35 cellular contexts compared by ENCODE assay signal in genomic region chr2:196000551-196000950, GRCh38.
"Had no signal": no experiment of that assay in that cellular context is flagged by ENCODE, and none has a peak within 500 bp of the region (broad histone marks: within the 10 kb centered on the region; RNA-seq: fewer than 3 reads in every experiment).

No MANE protein-coding gene starts in this region.

- H3K36me3 ChIP-seq: MG63 had no signal

- H3K27me3 ChIP-seq: MG63 had no signal

- H3K4me3 ChIP-seq: MG63 had no signal

- DNase-seq: Kasumi-1, MG63, MM.1S, MV-4-11, NCI-H1048, NCI-H1092, NCI-H1092 treated with DMSO at 0.1 percent for 48 hours, NCI-H1105, NCI-H1105 treated with DMSO at 0.1 percent for 48 hours, NCI-H1417, NCI-H1417 treated with DMSO at 0.1 percent for 48 hours, NCI-H1436, NCI-H1436 treated with DMSO at 0.1 percent for 48 hours, NCI-H146, NCI-H1694, NCI-H1694 treated with DMSO at 0.1 percent for 48 hours, NCI-H187, NCI-H187 treated with DMSO at 0.1 percent for 48 hours, NCI-H1930, NCI-H2029, NCI-H2029 treated with DMSO at 0.1 percent for 48 hours, NCI-H2081, NCI-H2081 treated with DMSO at 0.1 percent for 48 hours, NCI-H2107, NCI-H2171, NCI-H2171 treated with DMSO at 0.1 percent for 48 hours, NCI-H2227 treated with DMSO at 0.1 percent for 48 hours, NCI-H226, NCI-H345, NCI-H446, NCI-H446 treated with DMSO at 0.1 percent for 48 hours, NCI-H510A, NCI-H510A treated with DMSO at 0.1 percent for 48 hours, NCI-H524, NCI-H524 treated with DMSO at 0.1 percent for 48 hours had no signal

- H3K9me3 ChIP-seq: MG63 had no signal
